1 cellular context compared by ENCODE assay signal in genomic region chr2:158618859-158619490, GRCh38.
A peak's percentile ranks its signal among the peaks of the same experiment; 100 is the strongest.
TF ChIP-seq lines count a peak whose summit lies in the region.

No MANE protein-coding gene starts in this region.

TF ChIP-seq in HepG2, 621 proteins besides CTCF, POLR2A, EP300 and RAD21 (continued from another document):
- TF ChIP-seq GFI1 (CRISPR knock-in tag; IDR thresholded peaks at IDR 0.05; ENCODE audit: borderline replicate concordance) = peak; percentile 92
- TF ChIP-seq U2AF1 (optimal IDR thresholded peaks at IDR 0.05; ENCODE audit: low read depth, low read length) = no peak
